1 cellular context compared by ENCODE assay signal in genomic region chr10:96301616-96302015, GRCh38.
TF ChIP-seq lines count a peak whose summit lies in the region.

No MANE protein-coding gene starts in this region.

TF ChIP-seq in GM23338, 12 proteins besides CTCF, POLR2A, EP300 and RAD21:
- no peak for TF ChIP-seq ZNF462 (CRISPR knock-in tag; IDR thresholded peaks at IDR 0.05)
- no peak for TF ChIP-seq ZNF331 (CRISPR knock-in tag; IDR thresholded peaks at IDR 0.05; ENCODE audit: low read depth)
- TF ChIP-seq ZNF114 (CRISPR knock-in tag; IDR thresholded peaks at IDR 0.05), result no peak
- TF ChIP-seq REST (IDR thresholded peaks at IDR 0.05; ENCODE audit: unreplicated experiment), result no peak
- no peak for TF ChIP-seq EZH2phosphoT487 (IDR thresholded peaks at IDR 0.05; ENCODE audit: unreplicated experiment)
- TF ChIP-seq CREB1 (CRISPR knock-in tag; IDR thresholded peaks at IDR 0.05; ENCODE audit: low read depth), result no peak
- no peak for TF ChIP-seq NANOG (IDR thresholded peaks at IDR 0.05; ENCODE audit: borderline replicate concordance)
- TF ChIP-seq ETS1 (IDR thresholded peaks at IDR 0.05), result no peak
- TF ChIP-seq STAT1 (IDR thresholded peaks at IDR 0.05; ENCODE audit: unreplicated experiment), result no peak
- no peak for TF ChIP-seq EZH2 (IDR thresholded peaks at IDR 0.05; ENCODE audit: low read depth, unreplicated experiment)
- no peak for TF ChIP-seq POLR2AphosphoS5 (IDR thresholded peaks at IDR 0.05; ENCODE audit: low read depth)
- TF ChIP-seq JUNB (IDR thresholded peaks at IDR 0.05; ENCODE audit: unreplicated experiment), result no peak
